ENCODE assay signal across 1 cellular context in genomic region chr1:44740179-44740617, GRCh38.
TF ChIP-seq lines count a peak whose summit lies in the region.

No MANE protein-coding gene starts in this region.

TF ChIP-seq in HCT116, 20 proteins besides CTCF, POLR2A, EP300 and RAD21 (continued from another document):
- no peak for TF ChIP-seq ZBTB33 (IDR thresholded peaks at IDR 0.05; ENCODE audit: extremely low read depth, insufficient replicate concordance, low read length)
- no peak for TF ChIP-seq SRF (IDR thresholded peaks at IDR 0.05; ENCODE audit: low read depth)
- TF ChIP-seq SIN3A (IDR thresholded peaks at IDR 0.05; ENCODE audit: low read depth): no peak
- TF ChIP-seq CEBPB (IDR thresholded peaks at IDR 0.05; ENCODE audit: low read depth): no peak
- TF ChIP-seq EZH2phosphoT487 (IDR thresholded peaks at IDR 0.05; ENCODE audit: borderline replicate concordance): no peak
- TF ChIP-seq ZFX (IDR thresholded peaks at IDR 0.05): no peak
- TF ChIP-seq FOSL1 (IDR thresholded peaks at IDR 0.05; ENCODE audit: low read depth): no peak
- TF ChIP-seq MAX (IDR thresholded peaks at IDR 0.05): no peak
- TF ChIP-seq POLR2AphosphoS5 (IDR thresholded peaks at IDR 0.05; ENCODE audit: low read depth, low read length): no peak
- no peak for TF ChIP-seq ELF1 (IDR thresholded peaks at IDR 0.05; ENCODE audit: borderline replicate concordance, low read depth)
